8 cellular contexts compared by ENCODE assay signal in the genomic region with DNA sequence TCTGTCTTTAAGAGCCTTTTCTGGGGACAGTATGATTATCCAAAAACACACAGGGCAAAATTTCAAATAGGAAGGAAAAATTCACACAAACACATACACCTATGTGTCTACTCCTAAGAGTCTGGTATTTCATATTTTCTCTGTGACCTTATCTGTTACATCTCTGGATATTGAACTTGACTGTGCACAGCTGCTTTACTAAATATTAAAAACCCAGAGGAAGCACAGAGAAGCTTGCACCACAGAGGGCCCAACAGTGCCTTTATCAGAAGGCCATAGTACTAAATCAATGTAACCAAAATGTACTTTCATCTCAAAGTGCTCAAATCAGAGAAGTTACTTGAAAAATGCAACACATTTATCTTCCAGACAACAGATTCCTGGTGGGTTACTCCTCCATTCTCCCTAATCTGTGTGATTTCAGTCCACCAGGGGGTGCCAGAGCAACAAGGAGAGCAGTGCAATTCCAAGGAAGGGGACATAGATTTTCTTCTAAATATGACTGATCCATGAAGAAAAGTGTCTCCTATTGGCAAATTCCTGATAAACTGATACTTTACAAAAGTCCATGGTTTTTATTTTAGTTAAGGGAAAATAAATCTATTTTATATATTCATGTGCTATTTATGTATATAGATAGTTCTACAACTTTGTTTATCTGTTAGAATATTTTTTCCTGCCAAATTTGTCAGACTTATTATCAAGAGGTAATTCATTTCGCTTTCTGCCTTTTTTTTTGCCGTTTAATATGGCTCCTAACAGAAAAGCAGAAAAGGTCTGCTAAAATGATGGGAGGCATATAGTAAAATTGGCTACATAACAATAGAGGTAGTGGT.
DNase-seq lines count a peak whose midpoint lies in the region; ATAC-seq and TF ChIP-seq lines count a peak whose summit lies in the region.

No MANE protein-coding gene starts in this region.

- no peaks in the 10 kb centered on the region for H3K36me3 ChIP-seq in smooth muscle cell (ENCODE audit: low read depth)

- no peaks in the 10 kb centered on the region for H4K20me1 ChIP-seq in smooth muscle cell (ENCODE audit: low read depth)

- no peak overlapping the region for H3K4me3 ChIP-seq in smooth muscle cell

- ATAC-seq in HG03135 (IDR thresholded peaks at IDR 0.05; ENCODE audit: unreplicated experiment) (no peak), GM19328 (IDR thresholded peaks at IDR 0.05; ENCODE audit: unreplicated experiment) (no peak)

- no peaks in the 10 kb centered on the region for H3K27me3 ChIP-seq in smooth muscle cell (ENCODE audit: low read depth)

- peak overlapping the region; percentile 15 for H3K4me2 ChIP-seq in smooth muscle cell

- no peaks in the 10 kb centered on the region for H3K79me2 ChIP-seq in smooth muscle cell (ENCODE audit: low read depth)

- DNase-seq in CMK (ENCODE audit: low read depth): peak; percentile 8
- DNase-seq in HCEC 1CT: peak; percentile 46
- DNase-seq in NCI-H510A treated with DMSO at 0.1 percent for 48 hours (lab: John Stamatoyannopoulos, UW): peak; percentile 79
- peak; percentile 80 for DNase-seq in astrocyte of the hippocampus (ENCODE audit: low read depth, low spot score)
- peak; percentile 22 for DNase-seq in iPS DF 4.7 (ENCODE audit: extremely low read depth, low spot score)
- peak; percentile 9 for DNase-seq in smooth muscle cell (lab: John Stamatoyannopoulos, UW; ENCODE audit: unreplicated experiment)

- H3K4me1 ChIP-seq in smooth muscle cell (ENCODE audit: low read depth): no peaks in the 10 kb centered on the region

- peak overlapping the region; percentile 76 for H2AFZ ChIP-seq in smooth muscle cell (ENCODE audit: low read depth)

- no peaks in the 10 kb centered on the region for H3K9me3 ChIP-seq in smooth muscle cell (replicated peaks; ENCODE audit: low read depth)

- no peaks in the 10 kb centered on the region for H3F3A ChIP-seq in smooth muscle cell (ENCODE audit: low read depth)

- no peak overlapping the region for H3K27ac ChIP-seq in smooth muscle cell (ENCODE audit: low read depth)

- 59% methylated on average over 2 of the region's 2 CpGs for WGBS in smooth muscle cell (ENCODE audit: low lambda C conversion rate)

- TF ChIP-seq CTCF in smooth muscle cell (IDR thresholded peaks at IDR 0.05; ENCODE audit: borderline replicate concordance, insufficient read depth, poor library complexity, severe bottlenecking): peak; percentile 95

- no peak overlapping the region for H3K9ac ChIP-seq in smooth muscle cell (ENCODE audit: low read depth)

Comparison
In these comparisons a context has a peak if more than half of its experiments do, and no peak if none do; other contexts are left out.
1. DNase-seq: peak in every context shown above with its lines; median percentile 80 in astrocyte of the hippocampus; 79 in NCI-H510A treated with DMSO at 0.1 percent for 48 hours; 46 in HCEC 1CT; 22 in iPS DF 4.7; 9 in smooth muscle cell; 8 in CMK.